ENCODE assay signal across 2 cellular contexts in the genomic region with DNA sequence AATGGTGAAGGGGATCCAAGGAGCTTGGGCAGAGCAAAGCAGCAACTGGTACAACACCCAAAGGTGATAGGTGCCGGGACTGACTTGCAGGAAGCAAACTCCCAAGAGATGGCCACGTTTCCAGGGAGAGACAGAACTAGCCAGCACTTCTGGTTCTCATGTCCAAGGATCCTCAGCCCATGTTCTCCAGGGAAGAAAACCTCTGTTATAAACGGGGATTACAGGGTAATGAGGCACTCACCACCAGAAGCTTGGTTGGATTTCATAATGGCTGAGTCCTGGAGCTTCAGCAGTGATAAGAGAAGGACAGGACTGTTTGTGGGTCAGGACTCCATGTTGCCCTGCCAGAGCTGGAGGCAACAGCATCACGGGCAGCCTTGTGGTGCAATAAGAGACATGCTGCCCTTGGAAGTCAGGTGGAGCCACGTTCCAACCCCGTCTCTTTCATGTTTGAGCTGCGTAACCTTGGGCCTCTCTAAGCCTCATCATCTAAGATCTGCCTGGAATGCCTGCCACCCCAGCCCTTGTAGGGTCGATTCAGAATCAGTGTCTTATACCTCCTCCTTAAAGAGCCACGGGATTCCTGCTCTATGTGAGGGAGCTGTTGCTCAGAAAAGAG.
TF ChIP-seq lines count a peak whose summit lies in the region.

No MANE protein-coding gene starts in this region.

TF ChIP-seq in SK-N-SH, 30 proteins besides CTCF, POLR2A, EP300 and RAD21:
- TF ChIP-seq NRF1 (IDR thresholded peaks at IDR 0.05; ENCODE audit: low read depth, low read length), result no peak
- TF ChIP-seq ELF1 (IDR thresholded peaks at IDR 0.05), result no peak
- TF ChIP-seq NFIC (IDR thresholded peaks at IDR 0.05; ENCODE audit: borderline replicate concordance), result no peak
- TF ChIP-seq TEAD4 (IDR thresholded peaks at IDR 0.05; ENCODE audit: borderline replicate concordance, insufficient read depth), result no peak
- TF ChIP-seq MXI1 (IDR thresholded peaks at IDR 0.05; ENCODE audit: low read depth, low read length), result no peak
TF ChIP-seq in SK-N-SH: peak in this region for 0.

TF ChIP-seq in H1, 55 proteins besides CTCF, POLR2A, EP300 and RAD21:
- TF ChIP-seq BRCA1 (IDR thresholded peaks at IDR 0.05; ENCODE audit: low read depth, low read length), result no peak
- TF ChIP-seq EGR1 (IDR thresholded peaks at IDR 0.05; ENCODE audit: borderline replicate concordance, low read depth, low read length), result no peak
- TF ChIP-seq TCF12 (IDR thresholded peaks at IDR 0.05; ENCODE audit: low read depth, low read length), result no peak
- no peak for TF ChIP-seq GTF2F1 (IDR thresholded peaks at IDR 0.05; ENCODE audit: borderline replicate concordance, low read depth, low read length)
- TF ChIP-seq SIRT6 (IDR thresholded peaks at IDR 0.05; ENCODE audit: low read length), result no peak
- TF ChIP-seq, protein P1, sequence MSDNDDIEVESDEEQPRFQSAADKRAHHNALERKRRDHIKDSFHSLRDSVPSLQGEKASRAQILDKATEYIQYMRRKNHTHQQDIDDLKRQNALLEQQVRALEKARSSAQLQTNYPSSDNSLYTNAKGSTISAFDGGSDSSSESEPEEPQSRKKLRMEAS (IDR thresholded peaks at IDR 0.05), result no peak
- TF ChIP-seq, protein P2, sequence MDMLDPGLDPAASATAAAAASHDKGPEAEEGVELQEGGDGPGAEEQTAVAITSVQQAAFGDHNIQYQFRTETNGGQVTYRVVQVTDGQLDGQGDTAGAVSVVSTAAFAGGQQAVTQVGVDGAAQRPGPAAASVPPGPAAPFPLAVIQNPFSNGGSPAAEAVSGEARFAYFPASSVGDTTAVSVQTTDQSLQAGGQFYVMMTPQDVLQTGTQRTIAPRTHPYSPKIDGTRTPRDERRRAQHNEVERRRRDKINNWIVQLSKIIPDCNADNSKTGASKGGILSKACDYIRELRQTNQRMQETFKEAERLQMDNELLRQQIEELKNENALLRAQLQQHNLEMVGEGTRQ (IDR thresholded peaks at IDR 0.05; ENCODE audit: low read length), result no peak
- TF ChIP-seq POU5F1 (IDR thresholded peaks at IDR 0.05; ENCODE audit: low read depth, low read length), result no peak
- no peak for TF ChIP-seq KDM5A (IDR thresholded peaks at IDR 0.05; ENCODE audit: low read length)
- no peak for TF ChIP-seq SUZ12 (IDR thresholded peaks at IDR 0.05; ENCODE audit: low read length)
- TF ChIP-seq TEAD4 (IDR thresholded peaks at IDR 0.05; ENCODE audit: low read depth, low read length), result no peak
- no peak for TF ChIP-seq PHF8 (conservative IDR thresholded peaks at IDR 0.05; ENCODE audit: low read depth, low read length)
- no peak for TF ChIP-seq YY1 (IDR thresholded peaks at IDR 0.05; ENCODE audit: low read depth, low read length)
- no peak for TF ChIP-seq NANOG (IDR thresholded peaks at IDR 0.05; ENCODE audit: insufficient read depth, low read depth, low read length, poor library complexity, severe bottlenecking)
TF ChIP-seq in H1: peak in this region for 0.
